8 cellular contexts compared by ENCODE assay signal in genomic region chr17:7687908-7688807, GRCh38. TPM values are rescaled to one million over a fixed set of nuclear protein-coding genes. Genes with fewer than 3 reads are reported as not detected.
A peak's percentile ranks its signal among the peaks of the same experiment; 100 is the strongest.
DNase-seq lines count a peak whose midpoint lies in the region; ATAC-seq and TF ChIP-seq lines count a peak whose summit lies in the region.

WRAP53 (plus strand) TSS chr17:7688477; CDS start chr17:7688649, 172 bp downstream.

- peak within 1 kb of the TSS; percentile 86 for H3K18ac ChIP-seq in trophoblast cell (ENCODE audit: low read length)

- H3K27me3 ChIP-seq in adipocyte (replicated peaks; ENCODE audit: control insufficient read depth, insufficient read depth, low read length): no peaks in the 10 kb centered on the region
- H3K27me3 ChIP-seq in cardiac muscle cell: no peaks in the 10 kb centered on the region
- no peaks in the 10 kb centered on the region for H3K27me3 ChIP-seq in trophoblast cell (ENCODE audit: insufficient read depth, low read length)

- H3K9me3 ChIP-seq in adipocyte (ENCODE audit: control insufficient read depth, low read length) (no peaks in the 10 kb centered on the region), cardiac muscle cell (ENCODE audit: low read depth) (no peaks in the 10 kb centered on the region), trophoblast cell (ENCODE audit: insufficient read depth, low read depth, low read length) (no peaks in the 10 kb centered on the region)

- TF ChIP-seq CTCF in GM12875 (IDR thresholded peaks at IDR 0.05; ENCODE audit: borderline replicate concordance, insufficient read depth, low read depth, low read length) (peak; percentile 95), cardiac muscle cell (IDR thresholded peaks at IDR 0.05; ENCODE audit: low read depth, low read length) (peak; percentile 97), type B pancreatic cell (conservative IDR thresholded peaks at IDR 0.05) (peak; percentile 100)

- H3K27ac ChIP-seq in cardiac muscle cell (peak within 1 kb of the TSS; percentile 99), trophoblast cell (ENCODE audit: low read depth, low read length) (peak within 1 kb of the TSS; percentile 88)

- WGBS in trophoblast cell (ENCODE audit: extremely low coverage, insufficient coverage, insufficient read length): no CpG with 5 or more reads among the region's 51 CpGs

- no peaks in the 10 kb centered on the region for H3K9me3 Mint-ChIP-seq in type B pancreatic cell

- H3K9ac ChIP-seq in adipocyte (ENCODE audit: low read length) (peak within 1 kb of the TSS; percentile 100), trophoblast cell (ENCODE audit: low read length) (peak within 1 kb of the TSS; percentile 97)

- peak within 1 kb of the TSS; percentile 78 for H3K14ac ChIP-seq in trophoblast cell (ENCODE audit: low read length)

- H2BK12ac ChIP-seq in trophoblast cell (ENCODE audit: low read length): no peak within 1 kb of the TSS

- H2AFZ ChIP-seq in trophoblast cell (ENCODE audit: insufficient read depth, low read length, poor library complexity): peak within 1 kb of the TSS; percentile 53

- DNase-seq in NCI-H1436 (lab: John Stamatoyannopoulos, UW): peak; percentile 95
- DNase-seq in T follicular helper cell (ENCODE audit: low read depth): peak; percentile 92
- DNase-seq in adipocyte (ENCODE audit: low read depth): peak; percentile 100
- peak; percentile 99 to 100 for DNase-seq in cardiac muscle cell (ENCODE audit: low read depth in 1 of 2, low spot score in 1 of 2)
- peak; percentile 99 to 100 for DNase-seq in trophoblast cell
- DNase-seq in type B pancreatic cell (ENCODE audit: extremely low spot score, unreplicated experiment): peak; percentile 98

- peak within 1 kb of the TSS; percentile 23 for H4K12ac ChIP-seq in trophoblast cell (ENCODE audit: low read depth, low read length)

- H3K23ac ChIP-seq in trophoblast cell (ENCODE audit: low read length): no peak within 1 kb of the TSS

- H4K91ac ChIP-seq in trophoblast cell (ENCODE audit: low read depth, low read length): peak within 1 kb of the TSS; percentile 91

- H3K27me3 Mint-ChIP-seq in type B pancreatic cell: peaks cover 3% of the 10 kb centered on the region

- peaks cover 25% of the 10 kb centered on the region for H3K4me1 Mint-ChIP-seq in type B pancreatic cell (ENCODE audit: unreplicated experiment)

- peaks cover 20% of the 10 kb centered on the region for H3K79me1 ChIP-seq in trophoblast cell (ENCODE audit: low read length)

- H2AK5ac ChIP-seq in trophoblast cell (ENCODE audit: low read length): no peak within 1 kb of the TSS

- H3K4me3 ChIP-seq in GM12875 (ENCODE audit: low read depth, low read length) (peak within 1 kb of the TSS; percentile 84), adipocyte (ENCODE audit: low read length) (peak within 1 kb of the TSS; percentile 100), cardiac muscle cell (peak within 1 kb of the TSS; percentile 86), trophoblast cell (ENCODE audit: low read depth, low read length) (peak within 1 kb of the TSS; percentile 90)

- peak within 1 kb of the TSS; percentile 94 for H3K4me2 ChIP-seq in trophoblast cell (ENCODE audit: low read length)

- H3K36me3 Mint-ChIP-seq in type B pancreatic cell: peaks cover 12% of the 10 kb centered on the region

- H3K79me2 ChIP-seq in trophoblast cell (ENCODE audit: control insufficient read depth, insufficient read depth, low read length, poor library complexity): peaks cover 15% of the 10 kb centered on the region

- H3K4me1 ChIP-seq in adipocyte (ENCODE audit: control insufficient read depth, insufficient read depth, low read length) (peaks cover 25% of the 10 kb centered on the region), cardiac muscle cell (ENCODE audit: low read depth) (peaks cover 15% of the 10 kb centered on the region), trophoblast cell (ENCODE audit: control insufficient read depth in 1 of 2, insufficient read depth in 2 of 2, low read length in 2 of 2) (peaks cover 4 to 12% of the 10 kb centered on the region in 2 experiments)

- H3K36me3 ChIP-seq in adipocyte (ENCODE audit: control insufficient read depth, insufficient read depth, low read length, severe bottlenecking) (no peaks in the 10 kb centered on the region), cardiac muscle cell (no peaks in the 10 kb centered on the region), trophoblast cell (ENCODE audit: control insufficient read depth in 1 of 2, insufficient read depth in 2 of 2, low read length in 2 of 2) (peaks cover 2 to 5% of the 10 kb centered on the region in 2 experiments)

- H2BK5ac ChIP-seq in trophoblast cell (ENCODE audit: low read depth, low read length, poor library complexity): peak within 1 kb of the TSS; percentile 32

- peak within 1 kb of the TSS; percentile 97 for H3K4me3 Mint-ChIP-seq in type B pancreatic cell

- ATAC-seq in HG02798 (IDR thresholded peaks at IDR 0.05; ENCODE audit: poor library complexity, unreplicated experiment): peak; percentile 77

- H3K27ac Mint-ChIP-seq in type B pancreatic cell: peak within 1 kb of the TSS; percentile 99

- peak within 1 kb of the TSS; percentile 81 for H2BK120ac ChIP-seq in trophoblast cell (ENCODE audit: insufficient read depth, low read length, poor library complexity)

- H4K8ac ChIP-seq in trophoblast cell (ENCODE audit: low read depth, low read length): peak within 1 kb of the TSS; percentile 95

- peak within 1 kb of the TSS; percentile 86 for H3K4ac ChIP-seq in trophoblast cell (ENCODE audit: low read depth, low read length)

RNA-seq across cellular contexts. Expression of gene WRAP53, which starts in this region (rescaled TPM):
- 11.5 and 12.0 TPM in 2 replicates for total RNA-seq in cardiac muscle cell
- polyA plus RNA-seq in cardiac muscle cell: 17.2 and 23.0 TPM in 2 replicates
- 11.1 and 12.0 TPM in 2 replicates for polyA plus RNA-seq in trophoblast cell (2013)
- total RNA-seq in type B pancreatic cell (ENCODE audit: low replicate concordance): 10.2 and 22.1 TPM in 2 replicates

Comparison
In these comparisons a context has a peak if more than half of its experiments do, and no peak if none do; other contexts are left out.
1. Peak in every context shown above with its lines: DNase-seq, ATAC-seq, H3K4me3 ChIP-seq and H3K27ac ChIP-seq.